ENCODE assay signal across 1 cellular context in genomic region chr6:41779793-41780622, GRCh38.
A peak's percentile ranks its signal among the peaks of the same experiment; 100 is the strongest.
TF ChIP-seq lines count a peak whose summit lies in the region.

A gene with protein sequence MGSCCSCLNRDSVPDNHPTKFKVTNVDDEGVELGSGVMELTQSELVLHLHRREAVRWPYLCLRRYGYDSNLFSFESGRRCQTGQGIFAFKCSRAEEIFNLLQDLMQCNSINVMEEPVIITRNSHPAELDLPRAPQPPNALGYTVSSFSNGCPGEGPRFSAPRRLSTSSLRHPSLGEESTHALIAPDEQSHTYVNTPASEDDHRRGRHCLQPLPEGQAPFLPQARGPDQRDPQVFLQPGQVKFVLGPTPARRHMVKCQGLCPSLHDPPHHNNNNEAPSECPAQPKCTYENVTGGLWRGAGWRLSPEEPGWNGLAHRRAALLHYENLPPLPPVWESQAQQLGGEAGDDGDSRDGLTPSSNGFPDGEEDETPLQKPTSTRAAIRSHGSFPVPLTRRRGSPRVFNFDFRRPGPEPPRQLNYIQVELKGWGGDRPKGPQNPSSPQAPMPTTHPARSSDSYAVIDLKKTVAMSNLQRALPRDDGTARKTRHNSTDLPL (minus strand): TSS chr6:41779900. CDS start chr6:41776987, 2,913 bp downstream.

TF ChIP-seq in HepG2, 621 proteins besides CTCF, POLR2A, EP300 and RAD21 (continued from another document and continues in another):
- TF ChIP-seq, protein P1, sequence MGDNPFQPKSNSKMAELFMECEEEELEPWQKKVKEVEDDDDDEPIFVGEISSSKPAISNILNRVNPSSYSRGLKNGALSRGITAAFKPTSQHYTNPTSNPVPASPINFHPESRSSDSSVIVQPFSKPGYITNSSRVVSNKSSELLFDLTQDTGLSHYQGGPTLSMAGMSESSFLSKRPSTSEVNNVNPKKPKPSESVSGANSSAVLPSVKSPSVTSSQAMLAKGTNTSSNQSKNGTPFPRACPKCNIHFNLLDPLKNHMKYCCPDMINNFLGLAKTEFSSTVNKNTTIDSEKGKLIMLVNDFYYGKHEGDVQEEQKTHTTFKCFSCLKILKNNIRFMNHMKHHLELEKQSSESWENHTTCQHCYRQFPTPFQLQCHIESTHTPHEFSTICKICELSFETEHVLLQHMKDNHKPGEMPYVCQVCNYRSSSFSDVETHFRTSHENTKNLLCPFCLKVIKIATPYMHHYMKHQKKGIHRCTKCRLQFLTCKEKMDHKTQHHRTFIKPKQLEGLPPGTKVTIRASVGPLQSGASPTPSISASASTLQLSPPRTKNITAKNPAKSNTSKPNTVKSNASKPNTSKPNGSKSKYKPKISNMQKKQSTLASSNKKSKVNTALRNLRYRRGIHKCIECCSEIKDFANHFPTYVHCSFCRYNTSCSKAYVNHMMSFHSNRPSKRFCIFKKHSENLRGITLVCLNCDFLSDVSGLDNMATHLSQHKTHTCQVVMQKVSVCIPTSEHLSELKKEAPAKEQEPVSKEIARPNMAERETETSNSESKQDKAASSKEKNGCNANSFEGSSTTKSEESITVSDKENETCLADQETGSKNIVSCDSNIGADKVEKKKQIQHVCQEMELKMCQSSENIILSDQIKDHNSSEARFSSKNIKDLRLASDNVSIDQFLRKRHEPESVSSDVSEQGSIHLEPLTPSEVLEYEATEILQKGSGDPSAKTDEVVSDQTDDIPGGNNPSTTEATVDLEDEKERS (CRISPR knock-in tag; IDR thresholded peaks at IDR 0.05), result peak; percentile 80
- TF ChIP-seq POLR2AphosphoS5 (IDR thresholded peaks at IDR 0.05; ENCODE audit: low read depth, low read length), result peak; percentile 75
- peak; percentile 90 for TF ChIP-seq ARNT2 (CRISPR knock-in tag; IDR thresholded peaks at IDR 0.05; ENCODE audit: low read depth)
- TF ChIP-seq PPARG (CRISPR knock-in tag; conservative IDR thresholded peaks at IDR 0.05), result peak; percentile 73
- TF ChIP-seq ZNF562 (CRISPR knock-in tag; IDR thresholded peaks at IDR 0.05; ENCODE audit: borderline replicate concordance), result no peak
- TF ChIP-seq SRY (CRISPR knock-in tag; IDR thresholded peaks at IDR 0.05), result no peak
- TF ChIP-seq ZNF510 (CRISPR knock-in tag; IDR thresholded peaks at IDR 0.05; ENCODE audit: low read depth), result peak; percentile 74; the same call in 1 of the 2 replicates
- no peak for TF ChIP-seq ZNF766 (CRISPR knock-in tag; IDR thresholded peaks at IDR 0.05; ENCODE audit: borderline replicate concordance)
- TF ChIP-seq MIER2 (CRISPR knock-in tag; IDR thresholded peaks at IDR 0.05), result no peak
- TF ChIP-seq NR2C2 (CRISPR knock-in tag; IDR thresholded peaks at IDR 0.05; ENCODE audit: borderline replicate concordance), result peak; percentile 99
- no peak for TF ChIP-seq CBX2 (IDR thresholded peaks at IDR 0.05; ENCODE audit: low read depth, low read length)
- TF ChIP-seq CBX2 (CRISPR knock-in tag; IDR thresholded peaks at IDR 0.05; ENCODE audit: low read depth), result no peak
- TF ChIP-seq ZNF367 (CRISPR knock-in tag; IDR thresholded peaks at IDR 0.05; ENCODE audit: borderline replicate concordance), result no peak
- TF ChIP-seq SMYD3 (CRISPR knock-in tag; IDR thresholded peaks at IDR 0.05), result no peak
- TF ChIP-seq ZNF567 (CRISPR knock-in tag; IDR thresholded peaks at IDR 0.05; ENCODE audit: borderline replicate concordance), result peak; percentile 42; the same call in 1 of the 2 replicates
- TF ChIP-seq ZNF33A (CRISPR knock-in tag; IDR thresholded peaks at IDR 0.05; ENCODE audit: borderline replicate concordance), result no peak
- TF ChIP-seq DNMT3B (CRISPR knock-in tag; conservative IDR thresholded peaks at IDR 0.05), result 0 out of 2 replicates have a peak, but pooled peaks have one; percentile 33
- peak; percentile 90; the same call in 1 of the 2 replicates for TF ChIP-seq ZNF547 (CRISPR knock-in tag; IDR thresholded peaks at IDR 0.05)
- TF ChIP-seq ZNF253 (CRISPR knock-in tag; IDR thresholded peaks at IDR 0.05; ENCODE audit: borderline replicate concordance), result no peak
- TF ChIP-seq NR0B2 (CRISPR knock-in tag; IDR thresholded peaks at IDR 0.05), result no peak
- no peak for TF ChIP-seq AGO2 (optimal IDR thresholded peaks at IDR 0.05; ENCODE audit: low read depth, low read length)
- no peak for TF ChIP-seq ZFP82 (CRISPR knock-in tag; IDR thresholded peaks at IDR 0.05; ENCODE audit: borderline replicate concordance)
- TF ChIP-seq, protein P2, sequence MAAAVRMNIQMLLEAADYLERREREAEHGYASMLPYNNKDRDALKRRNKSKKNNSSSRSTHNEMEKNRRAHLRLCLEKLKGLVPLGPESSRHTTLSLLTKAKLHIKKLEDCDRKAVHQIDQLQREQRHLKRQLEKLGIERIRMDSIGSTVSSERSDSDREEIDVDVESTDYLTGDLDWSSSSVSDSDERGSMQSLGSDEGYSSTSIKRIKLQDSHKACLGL (CRISPR knock-in tag; IDR thresholded peaks at IDR 0.05), result no peak; the same call in none of the 2 replicates
- peak; percentile 3 for TF ChIP-seq PTBP1 (IDR thresholded peaks at IDR 0.05; ENCODE audit: low read depth, low read length, poor library complexity, severe bottlenecking)
- TF ChIP-seq, protein P3, sequence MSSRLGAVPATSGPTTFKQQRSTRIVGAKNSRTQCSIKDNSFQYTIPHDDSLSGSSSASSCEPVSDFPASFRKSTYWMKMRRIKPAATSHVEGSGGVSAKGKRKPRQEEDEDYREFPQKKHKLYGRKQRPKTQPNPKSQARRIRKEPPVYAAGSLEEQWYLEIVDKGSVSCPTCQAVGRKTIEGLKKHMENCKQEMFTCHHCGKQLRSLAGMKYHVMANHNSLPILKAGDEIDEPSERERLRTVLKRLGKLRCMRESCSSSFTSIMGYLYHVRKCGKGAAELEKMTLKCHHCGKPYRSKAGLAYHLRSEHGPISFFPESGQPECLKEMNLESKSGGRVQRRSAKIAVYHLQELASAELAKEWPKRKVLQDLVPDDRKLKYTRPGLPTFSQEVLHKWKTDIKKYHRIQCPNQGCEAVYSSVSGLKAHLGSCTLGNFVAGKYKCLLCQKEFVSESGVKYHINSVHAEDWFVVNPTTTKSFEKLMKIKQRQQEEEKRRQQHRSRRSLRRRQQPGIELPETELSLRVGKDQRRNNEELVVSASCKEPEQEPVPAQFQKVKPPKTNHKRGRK (CRISPR knock-in tag; IDR thresholded peaks at IDR 0.05), result no peak
- peak; percentile 82 for TF ChIP-seq POGZ (CRISPR knock-in tag; IDR thresholded peaks at IDR 0.05)
- TF ChIP-seq ZFAT (CRISPR knock-in tag; conservative IDR thresholded peaks at IDR 0.05), result no peak
- TF ChIP-seq IRX3 (CRISPR knock-in tag; IDR thresholded peaks at IDR 0.05; ENCODE audit: borderline replicate concordance, low read depth), result no peak; the same call in 1 of the 2 replicates
- peak; percentile 79 for TF ChIP-seq U2AF1 (optimal IDR thresholded peaks at IDR 0.05; ENCODE audit: low read depth, low read length)
- no peak for TF ChIP-seq ONECUT2 (CRISPR knock-in tag; IDR thresholded peaks at IDR 0.05)
- TF ChIP-seq, protein P4, sequence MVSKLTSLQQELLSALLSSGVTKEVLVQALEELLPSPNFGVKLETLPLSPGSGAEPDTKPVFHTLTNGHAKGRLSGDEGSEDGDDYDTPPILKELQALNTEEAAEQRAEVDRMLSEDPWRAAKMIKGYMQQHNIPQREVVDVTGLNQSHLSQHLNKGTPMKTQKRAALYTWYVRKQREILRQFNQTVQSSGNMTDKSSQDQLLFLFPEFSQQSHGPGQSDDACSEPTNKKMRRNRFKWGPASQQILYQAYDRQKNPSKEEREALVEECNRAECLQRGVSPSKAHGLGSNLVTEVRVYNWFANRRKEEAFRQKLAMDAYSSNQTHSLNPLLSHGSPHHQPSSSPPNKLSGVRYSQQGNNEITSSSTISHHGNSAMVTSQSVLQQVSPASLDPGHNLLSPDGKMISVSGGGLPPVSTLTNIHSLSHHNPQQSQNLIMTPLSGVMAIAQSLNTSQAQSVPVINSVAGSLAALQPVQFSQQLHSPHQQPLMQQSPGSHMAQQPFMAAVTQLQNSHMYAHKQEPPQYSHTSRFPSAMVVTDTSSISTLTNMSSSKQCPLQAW (CRISPR knock-in tag; IDR thresholded peaks at IDR 0.05), result peak; percentile 96
- peak; percentile 98 for TF ChIP-seq KDM3A (CRISPR knock-in tag; IDR thresholded peaks at IDR 0.05; ENCODE audit: low read depth)
- TF ChIP-seq ZNF737 (CRISPR knock-in tag; IDR thresholded peaks at IDR 0.05; ENCODE audit: borderline replicate concordance), result no peak
- TF ChIP-seq MNT (IDR thresholded peaks at IDR 0.05), result peak; percentile 22; the same call in 1 of the 2 replicates
- no peak for TF ChIP-seq CHD4 (IDR thresholded peaks at IDR 0.05; ENCODE audit: borderline replicate concordance, low read length)
- no peak for TF ChIP-seq CENPX (CRISPR knock-in tag; IDR thresholded peaks at IDR 0.05)
- no peak for TF ChIP-seq ZNF557 (CRISPR knock-in tag; IDR thresholded peaks at IDR 0.05)
- no peak; the same call in 1 of the 2 replicates for TF ChIP-seq TBP (CRISPR knock-in tag; IDR thresholded peaks at IDR 0.05)
- peak; percentile 41 for TF ChIP-seq NFYC (CRISPR knock-in tag; IDR thresholded peaks at IDR 0.05)
- TF ChIP-seq ETV5 (CRISPR knock-in tag; IDR thresholded peaks at IDR 0.05; ENCODE audit: borderline replicate concordance), result peak; percentile 64; the same call in 1 of the 2 replicates
- TF ChIP-seq RBFOX2 (IDR thresholded peaks at IDR 0.05; ENCODE audit: low read depth, low read length), result peak; percentile 83
- TF ChIP-seq, protein P5, sequence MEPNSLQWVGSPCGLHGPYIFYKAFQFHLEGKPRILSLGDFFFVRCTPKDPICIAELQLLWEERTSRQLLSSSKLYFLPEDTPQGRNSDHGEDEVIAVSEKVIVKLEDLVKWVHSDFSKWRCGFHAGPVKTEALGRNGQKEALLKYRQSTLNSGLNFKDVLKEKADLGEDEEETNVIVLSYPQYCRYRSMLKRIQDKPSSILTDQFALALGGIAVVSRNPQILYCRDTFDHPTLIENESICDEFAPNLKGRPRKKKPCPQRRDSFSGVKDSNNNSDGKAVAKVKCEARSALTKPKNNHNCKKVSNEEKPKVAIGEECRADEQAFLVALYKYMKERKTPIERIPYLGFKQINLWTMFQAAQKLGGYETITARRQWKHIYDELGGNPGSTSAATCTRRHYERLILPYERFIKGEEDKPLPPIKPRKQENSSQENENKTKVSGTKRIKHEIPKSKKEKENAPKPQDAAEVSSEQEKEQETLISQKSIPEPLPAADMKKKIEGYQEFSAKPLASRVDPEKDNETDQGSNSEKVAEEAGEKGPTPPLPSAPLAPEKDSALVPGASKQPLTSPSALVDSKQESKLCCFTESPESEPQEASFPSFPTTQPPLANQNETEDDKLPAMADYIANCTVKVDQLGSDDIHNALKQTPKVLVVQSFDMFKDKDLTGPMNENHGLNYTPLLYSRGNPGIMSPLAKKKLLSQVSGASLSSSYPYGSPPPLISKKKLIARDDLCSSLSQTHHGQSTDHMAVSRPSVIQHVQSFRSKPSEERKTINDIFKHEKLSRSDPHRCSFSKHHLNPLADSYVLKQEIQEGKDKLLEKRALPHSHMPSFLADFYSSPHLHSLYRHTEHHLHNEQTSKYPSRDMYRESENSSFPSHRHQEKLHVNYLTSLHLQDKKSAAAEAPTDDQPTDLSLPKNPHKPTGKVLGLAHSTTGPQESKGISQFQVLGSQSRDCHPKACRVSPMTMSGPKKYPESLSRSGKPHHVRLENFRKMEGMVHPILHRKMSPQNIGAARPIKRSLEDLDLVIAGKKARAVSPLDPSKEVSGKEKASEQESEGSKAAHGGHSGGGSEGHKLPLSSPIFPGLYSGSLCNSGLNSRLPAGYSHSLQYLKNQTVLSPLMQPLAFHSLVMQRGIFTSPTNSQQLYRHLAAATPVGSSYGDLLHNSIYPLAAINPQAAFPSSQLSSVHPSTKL (CRISPR knock-in tag; IDR thresholded peaks at IDR 0.05), result peak; percentile 67
- TF ChIP-seq ZFP91 (CRISPR knock-in tag; IDR thresholded peaks at IDR 0.05; ENCODE audit: borderline replicate concordance), result peak; percentile 81
- TF ChIP-seq HDAC1 (CRISPR knock-in tag; IDR thresholded peaks at IDR 0.05), result peak; percentile 92
- peak; percentile 89 for TF ChIP-seq ZNF331 (CRISPR knock-in tag; IDR thresholded peaks at IDR 0.05)
- TF ChIP-seq SRSF9 (IDR thresholded peaks at IDR 0.05; ENCODE audit: borderline replicate concordance, insufficient read depth, low read depth, low read length, poor library complexity, severe bottlenecking), result no peak
- TF ChIP-seq TOPORS (CRISPR knock-in tag; IDR thresholded peaks at IDR 0.05), result peak; percentile 43; the same call in 1 of the 2 replicates
- 0 out of 2 replicates have a peak, but pooled peaks have one; percentile 21 for TF ChIP-seq MZF1 (CRISPR knock-in tag; IDR thresholded peaks at IDR 0.05; ENCODE audit: borderline replicate concordance)
- TF ChIP-seq GTF2F1 (IDR thresholded peaks at IDR 0.05; ENCODE audit: low read length), result 0 out of 2 replicates have a peak, but pooled peaks have one; percentile 54
- peak; percentile 86; the same call in 1 of the 2 replicates for TF ChIP-seq KLF6 (CRISPR knock-in tag; IDR thresholded peaks at IDR 0.05)
- TF ChIP-seq ZFP90 (CRISPR knock-in tag; IDR thresholded peaks at IDR 0.05; ENCODE audit: borderline replicate concordance), result peak; percentile 83; the same call in 1 of the 2 replicates
